ENCODE assay signal across 31 cellular contexts in the genomic region with DNA sequence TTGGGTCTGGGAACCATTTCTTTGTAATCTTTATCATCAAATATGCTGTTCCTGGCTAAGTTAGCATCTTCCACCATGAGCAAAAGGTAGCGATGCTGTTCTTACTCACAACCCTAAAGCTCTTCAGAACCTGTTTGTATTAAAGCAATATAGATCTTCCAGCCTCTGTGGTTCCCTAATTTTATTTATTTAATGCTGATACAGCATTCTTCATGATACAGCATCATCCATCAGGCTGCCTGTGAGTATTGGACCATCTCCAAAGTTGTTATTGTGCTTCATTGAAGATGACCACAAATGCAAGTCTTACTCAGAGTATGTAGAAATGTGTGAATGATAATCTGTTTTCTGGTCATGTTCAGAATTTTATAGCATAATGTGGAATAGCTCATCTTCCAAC. TPM values are rescaled to one million over a fixed set of nuclear protein-coding genes. Genes with fewer than 3 reads are reported as not detected.
"Had no signal": no experiment of that assay in that cellular context is flagged by ENCODE, and none has a peak within 500 bp of the region (broad histone marks: within the 10 kb centered on the region; RNA-seq: fewer than 3 reads in every experiment).

No MANE protein-coding gene starts in this region.

- H3K27me3 Mint-ChIP-seq: stimulated activated naive CD8-positive, alpha-beta T cell treated with anti-CD3 and anti-CD28 coated beads, Interleukin-15, Interleukin-2, amounts not matched to agents 100 ng/mL and 50 ng/mL, for 24 hours had no signal

- DNase-seq: dermis blood vessel endothelial cell; effector memory CD4-positive, alpha-beta T cell; foreskin keratinocyte; glutamatergic neuron; left ventricle myocardium superior; lower lobe of right lung; naive thymus-derived CD8-positive, alpha-beta T cell; nephron progenitor cell; occipital lobe; ovary; posterior cingulate gyrus; psoas muscle; right cardiac atrium; spleen; stimulated activated CD4-positive, alpha-beta T cell treated with anti-CD3 and anti-CD28 coated beads, Interleukin-4, amount 100 ng/mL, for 4 hours; stimulated activated naive B cell treated with anti-CD40 and anti-IgM and Interleukin-4, amounts not matched to agents 10 μg/mL and 1 μg/mL and 100 μg/mL, for 72 hours; upper lobe of right lung; uterus had no signal

- H3K27me3 ChIP-seq: esophagus muscularis mucosa, gastroesophageal sphincter, ovary, tibial nerve, upper lobe of right lung, uterus had no signal

- H3K36me3 ChIP-seq: esophagus muscularis mucosa, gastroesophageal sphincter, lower lobe of right lung, ovary, spleen, thoracic aorta, tibial nerve, upper lobe of right lung, uterus had no signal

- FAIRE-seq: endothelial cell of umbilical vein, keratinocyte had no signal

- H3K4me3 ChIP-seq: coronary artery, esophagus muscularis mucosa, gastroesophageal sphincter, lower lobe of right lung, ovary, psoas muscle, skin epidermis, spleen, thoracic aorta, tibial nerve, upper lobe of right lung, uterus had no signal

- H3K27ac ChIP-seq: coronary artery, esophagus muscularis mucosa, foreskin keratinocyte, gastroesophageal sphincter, lower lobe of right lung, ovary, psoas muscle, skin epidermis, spleen, thoracic aorta, tibial nerve, upper lobe of right lung, uterus had no signal

- H3K36me3 Mint-ChIP-seq: naive thymus-derived CD8-positive, alpha-beta T cell had no signal

- H3K9me3 ChIP-seq: esophagus muscularis mucosa, gastroesophageal sphincter, lower lobe of right lung, ovary, psoas muscle, thoracic aorta, tibial nerve, upper lobe of right lung, uterus had no signal

- H3K4me3 Mint-ChIP-seq: naive thymus-derived CD8-positive, alpha-beta T cell; nephron progenitor cell; stimulated activated naive B cell treated with anti-CD40 and anti-IgM and Interleukin-4, amounts not matched to agents 10 μg/mL and 1 μg/mL and 100 μg/mL, for 72 hours; stimulated activated naive CD8-positive, alpha-beta T cell treated with anti-CD3 and anti-CD28 coated beads, Interleukin-15, Interleukin-2, amounts not matched to agents 100 ng/mL and 50 ng/mL, for 24 hours had no signal

- H3K4me1 ChIP-seq: esophagus muscularis mucosa, foreskin keratinocyte, gastroesophageal sphincter, lower lobe of right lung, psoas muscle, spleen, tibial nerve, upper lobe of right lung, uterus had no signal

- H3K27ac Mint-ChIP-seq: nephron progenitor cell; stimulated activated naive B cell treated with anti-CD40 and anti-IgM and Interleukin-4, amounts not matched to agents 10 μg/mL and 1 μg/mL and 100 μg/mL, for 72 hours; stimulated activated naive CD8-positive, alpha-beta T cell treated with anti-CD3 and anti-CD28 coated beads, Interleukin-15, Interleukin-2, amounts not matched to agents 100 ng/mL and 50 ng/mL, for 24 hours had no signal

- ATAC-seq: foreskin keratinocyte; gastroesophageal sphincter; left ventricle myocardium superior; lower lobe of right lung; naive thymus-derived CD8-positive, alpha-beta T cell; psoas muscle; right cardiac atrium; stimulated activated naive B cell treated with anti-CD40 and anti-IgM and Interleukin-4, amounts not matched to agents 10 μg/mL and 1 μg/mL and 100 μg/mL, for 72 hours; upper lobe of right lung had no signal

RNA-seq across cellular contexts. Expression of a gene that starts 40.9 kb away (rescaled TPM):
- total RNA-seq: endothelial cell of umbilical vein, epithelial cell of proximal tubule, fibroblast of lung, foreskin keratinocyte, left ventricle myocardium superior, myocyte, occipital lobe, psoas muscle, renal cortical epithelial cell, right cardiac atrium, tibial nerve had no signal
- polyA plus RNA-seq: endothelial cell of umbilical vein, fibroblast of lung, foreskin keratinocyte, keratinocyte had no signal
